In the genomic region with DNA sequence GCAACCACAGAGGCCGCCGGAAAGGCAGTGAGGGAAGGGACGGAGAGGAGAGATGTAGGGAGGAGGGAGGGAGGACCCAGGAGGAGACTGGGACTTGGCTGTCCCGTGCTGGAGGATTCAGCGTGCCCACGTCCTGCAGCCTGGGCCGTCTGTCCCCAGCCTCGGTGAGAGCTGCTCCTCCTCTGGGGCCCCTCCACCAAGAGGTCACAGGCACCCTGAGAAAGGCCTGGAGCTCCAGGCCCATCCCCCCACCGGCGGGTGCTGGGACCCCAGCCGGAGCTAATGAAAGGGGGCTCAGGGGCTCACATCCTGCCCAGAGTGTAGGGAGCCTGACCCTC, we compare ENCODE assay signal across 25 cellular contexts. TPM values are rescaled to one million over a fixed set of nuclear protein-coding genes. Genes with fewer than 3 reads are reported as not detected.
"Had no signal": no experiment of that assay in that cellular context is flagged by ENCODE, and none has a peak within 500 bp of the region (broad histone marks: within the 10 kb centered on the region; RNA-seq: fewer than 3 reads in every experiment).

No MANE protein-coding gene starts in this region.

- H3K4me3 ChIP-seq: adrenal gland, breast epithelium had no signal

- H3K36me3 Mint-ChIP-seq: activated naive CD8-positive, alpha-beta T cell treated with anti-CD3 and anti-CD28 coated beads, Interleukin-2, amount 10 ng/mL, durations not matched to agents 7 days and 5 days had no signal

- ATAC-seq: activated CD8-positive, alpha-beta T cell treated with anti-CD3 and anti-CD28 coated beads, Interleukin-2, amount 10 ng/mL, durations not matched to agents 7 days and 5 days had no signal

- H3K4me1 Mint-ChIP-seq: activated naive CD8-positive, alpha-beta T cell treated with anti-CD3 and anti-CD28 coated beads, Interleukin-2, amount 10 ng/mL, durations not matched to agents 7 days and 5 days had no signal

- H3K27ac Mint-ChIP-seq: activated CD8-positive, alpha-beta T cell treated with anti-CD3 and anti-CD28 coated beads, Interleukin-2, amount 10 ng/mL, durations not matched to agents 7 days and 5 days; activated naive CD8-positive, alpha-beta T cell treated with anti-CD3 and anti-CD28 coated beads, Interleukin-2, amount 10 ng/mL, durations not matched to agents 7 days and 5 days; T-helper 1 cell treated with Interleukin-12 subunit alpha and Interleukin-12 subunit beta and Interleukin-4 antibody, amounts not matched to agents 30 μg/mL and 1 μg/mL, for 36 hours had no signal

- H3K4me3 Mint-ChIP-seq: activated CD8-positive, alpha-beta T cell treated with anti-CD3 and anti-CD28 coated beads, Interleukin-2, amount 10 ng/mL, durations not matched to agents 7 days and 5 days; activated naive CD8-positive, alpha-beta T cell treated with anti-CD3 and anti-CD28 coated beads, Interleukin-2, amount 10 ng/mL, durations not matched to agents 7 days and 5 days; T-helper 1 cell treated with Interleukin-12 subunit alpha and Interleukin-12 subunit beta and Interleukin-4 antibody, amounts not matched to agents 30 μg/mL and 1 μg/mL, for 36 hours had no signal

- DNase-seq: activated CD4-positive, alpha-beta T cell treated with anti-CD3 and anti-CD28 coated beads for 48 hours; activated CD4-positive, alpha-beta T cell treated with anti-CD3 and anti-CD28 coated beads, Interleukin-2, amount 50 U/mL, for 4 hours; activated CD4-positive, CD25-positive, alpha-beta regulatory T cell treated with anti-CD3 and anti-CD28 coated beads, Interleukin-2, amount 50 U/mL, for 72 hours; activated CD8-positive, alpha-beta memory T cell treated with anti-CD3 and anti-CD28 coated beads, Interleukin-2, amount 50 U/mL, for 48 hours; activated CD8-positive, alpha-beta T cell treated with anti-CD3 and anti-CD28 coated beads, Interleukin-2, amount 10 ng/mL, durations not matched to agents 7 days and 5 days; activated naive CD4-positive, alpha-beta T cell treated with anti-CD3 and anti-CD28 coated beads, Interleukin-2, amount 50 U/mL, for 16 hours; activated naive CD8-positive, alpha-beta T cell treated with anti-CD3 and anti-CD28 coated beads, Interleukin-2, amount 10 ng/mL, durations not matched to agents 7 days and 5 days; activated T-cell treated with anti-CD3 and anti-CD28 coated beads, Interleukin-2, amount 50 U/mL, for 1 hour; adrenal gland; anterior cingulate cortex; caudate nucleus; Karpas-422; MM.1S; NCI-H1105; NCI-H1436; NCI-H1694 treated with DMSO at 0.1 percent for 48 hours; NCI-H2029 treated with DMSO at 0.1 percent for 48 hours; NCI-H345; NCI-H510A; NCI-H69; NK-92 treated with Interleukin-12 subunit alpha and Interleukin-12 subunit beta, amount 100 ng/mL, for 24 hours; SHP77 had no signal

- H3K9me3 Mint-ChIP-seq: activated naive CD8-positive, alpha-beta T cell treated with anti-CD3 and anti-CD28 coated beads, Interleukin-2, amount 10 ng/mL, durations not matched to agents 7 days and 5 days; T-helper 1 cell treated with Interleukin-12 subunit alpha and Interleukin-12 subunit beta and Interleukin-4 antibody, amounts not matched to agents 30 μg/mL and 1 μg/mL, for 36 hours had no signal

- H3K36me3 ChIP-seq: adrenal gland, breast epithelium had no signal

RNA-seq across cellular contexts. Expression of a gene that starts 22.0 kb away (rescaled TPM):
- total RNA-seq: activated CD8-positive, alpha-beta T cell treated with anti-CD3 and anti-CD28 coated beads, Interleukin-2, amount 10 ng/mL, durations not matched to agents 7 days and 5 days; activated naive CD8-positive, alpha-beta T cell treated with anti-CD3 and anti-CD28 coated beads, Interleukin-2, amount 10 ng/mL, durations not matched to agents 7 days and 5 days; adrenal gland; SK-MEL-5 had no signal

RNA-seq across cellular contexts. Expression of a gene that starts 37.4 kb away (rescaled TPM):
- total RNA-seq: activated CD8-positive, alpha-beta T cell treated with anti-CD3 and anti-CD28 coated beads, Interleukin-2, amount 10 ng/mL, durations not matched to agents 7 days and 5 days; activated naive CD8-positive, alpha-beta T cell treated with anti-CD3 and anti-CD28 coated beads, Interleukin-2, amount 10 ng/mL, durations not matched to agents 7 days and 5 days; SK-MEL-5 had no signal

RNA-seq across cellular contexts. Expression of a gene that starts 47.9 kb away (rescaled TPM):
- total RNA-seq: activated CD8-positive, alpha-beta T cell treated with anti-CD3 and anti-CD28 coated beads, Interleukin-2, amount 10 ng/mL, durations not matched to agents 7 days and 5 days; activated naive CD8-positive, alpha-beta T cell treated with anti-CD3 and anti-CD28 coated beads, Interleukin-2, amount 10 ng/mL, durations not matched to agents 7 days and 5 days; SK-MEL-5 had no signal

RNA-seq across cellular contexts. Expression of a gene that starts 52.8 kb away (rescaled TPM):
- total RNA-seq: activated CD8-positive, alpha-beta T cell treated with anti-CD3 and anti-CD28 coated beads, Interleukin-2, amount 10 ng/mL, durations not matched to agents 7 days and 5 days; activated naive CD8-positive, alpha-beta T cell treated with anti-CD3 and anti-CD28 coated beads, Interleukin-2, amount 10 ng/mL, durations not matched to agents 7 days and 5 days; SK-MEL-5 had no signal
